In genomic region chr12:100554608-100555077, GRCh38 we compare ENCODE assay signal across 8 cellular contexts. TPM values are rescaled to one million over a fixed set of nuclear protein-coding genes. Genes with fewer than 3 reads are reported as not detected.
A peak's percentile ranks its signal among the peaks of the same experiment; 100 is the strongest.
DNase-seq lines count a peak whose midpoint lies in the region; ATAC-seq, FAIRE-seq and TF ChIP-seq lines count a peak whose summit lies in the region.

No MANE protein-coding gene starts in this region.

- no peak overlapping the region for H4K8ac ChIP-seq in IMR-90 (ENCODE audit: low read depth in 2 of 2, low read length in 2 of 2)

- H2BK15ac ChIP-seq in IMR-90 (ENCODE audit: low read depth, low read length), result no peak overlapping the region

- POLR2A ChIA-PET in IMR-90 (lab: Charles Lee; ENCODE audit: unreplicated experiment), result no interaction called here

- intact Hi-C loops in IMR-90 (cut with micrococcal nuclease) (loop anchor here (1.0 to 5.0 kb wide), 6 partner anchors 178 to 744 kb away; no protein-coding TSS in a partner anchor), left colon (cut with DNase I, micrococcal nuclease) (loop anchor here in 1 of 2 donors (10.0 kb wide), 2 partner anchors 160 to 320 kb away; no protein-coding TSS in a partner anchor)

- no peaks in the 10 kb centered on the region for H4K20me1 ChIP-seq in IMR-90 (ENCODE audit: insufficient read depth, low read length)

- no peaks in the 10 kb centered on the region for H3K36me3 ChIP-seq in IMR-90 (ENCODE audit: control insufficient read depth, insufficient read depth, low read length)

- no peak overlapping the region for H3K4me3 ChIP-seq in IMR-90 (ENCODE audit: insufficient read depth, low read depth, low read length)

- H3K14ac ChIP-seq in IMR-90 (replicated peaks; ENCODE audit: low read depth, low read length), result no peak overlapping the region

- no peak overlapping the region for H2AFZ ChIP-seq in IMR-90 (replicated peaks; ENCODE audit: low read length, poor library complexity)

- H3K4ac ChIP-seq in IMR-90 (ENCODE audit: low read depth, low read length), result no peak overlapping the region

- H2BK120ac ChIP-seq in IMR-90 (ENCODE audit: low read depth, low read length), result no peak overlapping the region

- H4K91ac ChIP-seq in IMR-90 (ENCODE audit: insufficient read depth, low read depth, low read length), result no peak overlapping the region

- no peak overlapping the region for H2AK9ac ChIP-seq in IMR-90 (replicated peaks; ENCODE audit: low read depth, low read length, poor library complexity)

- no TSS peak for BruUV-seq in IMR-90 (replicated peaks; lab: Mats Ljungman, UMichigan)

- no peak overlapping the region for H3K4me2 ChIP-seq in IMR-90 (ENCODE audit: low read depth, low read length)

- no peaks in the 10 kb centered on the region for H3K79me1 ChIP-seq in IMR-90 (ENCODE audit: low read depth in 1 of 2, low read length in 2 of 2)

- peak; percentile 99; the same call in 1 of the 2 replicates for TF ChIP-seq CTCF in IMR-90 (conservative IDR thresholded peaks at IDR 0.05; ENCODE audit: low read depth, low read length)

- 0 out of 2 replicates have a peak, but pooled peaks cover 2% of the 10 kb centered on the region for H3K4me1 ChIP-seq in IMR-90 (ENCODE audit: control insufficient read depth, insufficient read depth, low read length)

- H3K9me1 ChIP-seq in IMR-90 (ENCODE audit: insufficient read depth, low read length), result no peaks in the 10 kb centered on the region

- no CpG with 5 or more reads among the region's 1 CpG for WGBS in IMR-90 (ENCODE audit: extremely low coverage in 2 of 2, insufficient read length in 1 of 2), 2 experiments

- no peak overlapping the region for H3K56ac ChIP-seq in IMR-90 (ENCODE audit: extremely low read depth, insufficient read depth, low read length)

- H3K23ac ChIP-seq in IMR-90 (ENCODE audit: low read depth, low read length), result no peak overlapping the region

- H3K27ac ChIP-seq in IMR-90 (ENCODE audit: insufficient read depth, low read length), result no peak overlapping the region

- H3K9me3 ChIP-seq in IMR-90 (ENCODE audit: control insufficient read depth, insufficient read depth, low read length), result no peaks in the 10 kb centered on the region

- no peak overlapping the region for H2BK5ac ChIP-seq in IMR-90 (ENCODE audit: low read depth, low read length, poor library complexity, severe bottlenecking)

- no peak overlapping the region for H2BK20ac ChIP-seq in IMR-90 (ENCODE audit: low read depth, low read length)

- no peak overlapping the region for H3K9ac ChIP-seq in IMR-90 (ENCODE audit: low read depth, low read length)

- no peak for FAIRE-seq in urothelium cell line (lab: Jason Lieb, UNC)

- no peak for TF ChIP-seq POLR2A in IMR-90 (IDR thresholded peaks at IDR 0.05; ENCODE audit: low read depth, low read length)

- ATAC-seq in IMR-90 (ENCODE audit: low read depth) (peak; percentile 90), left colon (peak; percentile 89), GM18498 (IDR thresholded peaks at IDR 0.05; ENCODE audit: unreplicated experiment) (no peak)

- CTCF ChIA-PET in IMR-90 (lab: Yijun Ruan, JAX), result interaction anchor here (0.7 to 1.7 kb wide), 13 partner anchors 8 to 400 kb away, joined by 3 to 6 read pairs (median 4); partner anchors contain the start of genes GAS2L3 and SCYL2

- in situ Hi-C loops in IMR-90 (cut with MboI; ENCODE audit: low sequenced_read_pairs), result loop anchor here (5.0 kb wide), 1 partner anchor 312 kb away; no protein-coding TSS in a partner anchor

- TF ChIP-seq RAD21 in IMR-90 (IDR thresholded peaks at IDR 0.05; ENCODE audit: low read length), result peak; percentile 85

- no peaks in the 10 kb centered on the region for H3K27me3 ChIP-seq in IMR-90 (ENCODE audit: control insufficient read depth, insufficient read depth, low read length)

- dilution Hi-C loops in IMR-90 (cut with HindIII; ENCODE audit: low sequenced_read_pairs, unreplicated experiment), result no loop called here

- H2AK5ac ChIP-seq in IMR-90 (ENCODE audit: low read depth, low read length), result no peak overlapping the region

- no peak overlapping the region for H3K18ac ChIP-seq in IMR-90 (ENCODE audit: low read depth, low read length)

- peak; percentile 82 for DNase-seq in DMS 273 (lab: John Stamatoyannopoulos, UW; ENCODE audit: unreplicated experiment)
- peak; percentile 90 for DNase-seq in IMR-90
- DNase-seq in NOMO-1 (lab: John Stamatoyannopoulos, UW; ENCODE audit: unreplicated experiment in 2 of 2), result peak; percentile 41 to 71
- DNase-seq in cerebellar cortex (ENCODE audit: low spot score), result peak; percentile 71
- DNase-seq in left colon, result no peak
- DNase-seq in urothelium cell line (ENCODE audit: low spot score), result peak; percentile 51
- no peak for DNase-seq in stimulated activated CD4-positive, alpha-beta T cell treated with anti-CD3 and anti-CD28 coated beads, Interleukin-15, amount 100 ng/mL, for 24 hours

- no peak overlapping the region for H4K5ac ChIP-seq in IMR-90 (ENCODE audit: low read depth, low read length)

TF ChIP-seq in IMR-90, 13 proteins besides CTCF, POLR2A, EP300 and RAD21:
- no peak for TF ChIP-seq MAZ (IDR thresholded peaks at IDR 0.05; ENCODE audit: borderline replicate concordance, low read depth, low read length)
- no peak for TF ChIP-seq MXI1 (IDR thresholded peaks at IDR 0.05; ENCODE audit: borderline replicate concordance, low read depth, low read length)
- 0 out of 2 replicates have a peak, but pooled peaks have one; percentile 32 for TF ChIP-seq NFE2L2 (IDR thresholded peaks at IDR 0.05; ENCODE audit: low read depth, low read length)
- peak; percentile 33 for TF ChIP-seq MAFK (IDR thresholded peaks at IDR 0.05; ENCODE audit: low read depth, low read length)
- TF ChIP-seq USF2 (IDR thresholded peaks at IDR 0.05; ENCODE audit: low read depth, low read length), result no peak
- TF ChIP-seq RFX5 (IDR thresholded peaks at IDR 0.05; ENCODE audit: low read depth, low read length), result no peak
- peak; percentile 90 for TF ChIP-seq SMC3 (IDR thresholded peaks at IDR 0.05; ENCODE audit: low read depth, low read length)
- TF ChIP-seq FOS (IDR thresholded peaks at IDR 0.05; ENCODE audit: low read depth, low read length), result no peak
- no peak for TF ChIP-seq RCOR1 (IDR thresholded peaks at IDR 0.05; ENCODE audit: insufficient replicate concordance, low read length)
- peak; percentile 67 for TF ChIP-seq CEBPB (IDR thresholded peaks at IDR 0.05; ENCODE audit: low read depth, low read length)
- TF ChIP-seq ELK1 (IDR thresholded peaks at IDR 0.05; ENCODE audit: borderline replicate concordance, low read depth, low read length), result no peak
- TF ChIP-seq CHD1 (IDR thresholded peaks at IDR 0.05; ENCODE audit: low read depth, low read length), result no peak
- no peak for TF ChIP-seq BHLHE40 (IDR thresholded peaks at IDR 0.05; ENCODE audit: low read depth, low read length)

RNA-seq across cellular contexts. Expression of gene GAS2L3, which starts 18.8 kb away (rescaled TPM):
- total RNA-seq in IMR-90 (2012; rRNA removed) (15.6 and 27.2 TPM in 2 replicates), left colon (10 to 100 TPM; 16.0 to 26.6 TPM)
- 4.7 and 5.2 TPM in 2 replicates for polyA plus RNA-seq in IMR-90 (2012; rRNA removed)
- 0.37 and 0.60 TPM in 2 replicates for polyA plus RNA-seq in IMR-90 (2012; cell fraction: cytosol; rRNA removed)
- 0.73 and 9.0 TPM in 2 replicates for polyA plus RNA-seq in IMR-90 (2012; cell fraction: nucleus; rRNA removed; ENCODE audit: low replicate concordance)

Comparison
In these comparisons a context has a peak if more than half of its experiments do, and no peak if none do; other contexts are left out.
1. DNase-seq: peak in DMS 273 (single experiment), IMR-90 (single experiment), NOMO-1 (2 of 2), cerebellar cortex (single experiment) and urothelium cell line (single experiment); none in left colon (0 of 2) and stimulated activated CD4-positive, alpha-beta T cell treated with anti-CD3 and anti-CD28 coated beads, Interleukin-15, amount 100 ng/mL, for 24 hours (single experiment).